ENCODE assay signal across 9 cellular contexts in the genomic region with DNA sequence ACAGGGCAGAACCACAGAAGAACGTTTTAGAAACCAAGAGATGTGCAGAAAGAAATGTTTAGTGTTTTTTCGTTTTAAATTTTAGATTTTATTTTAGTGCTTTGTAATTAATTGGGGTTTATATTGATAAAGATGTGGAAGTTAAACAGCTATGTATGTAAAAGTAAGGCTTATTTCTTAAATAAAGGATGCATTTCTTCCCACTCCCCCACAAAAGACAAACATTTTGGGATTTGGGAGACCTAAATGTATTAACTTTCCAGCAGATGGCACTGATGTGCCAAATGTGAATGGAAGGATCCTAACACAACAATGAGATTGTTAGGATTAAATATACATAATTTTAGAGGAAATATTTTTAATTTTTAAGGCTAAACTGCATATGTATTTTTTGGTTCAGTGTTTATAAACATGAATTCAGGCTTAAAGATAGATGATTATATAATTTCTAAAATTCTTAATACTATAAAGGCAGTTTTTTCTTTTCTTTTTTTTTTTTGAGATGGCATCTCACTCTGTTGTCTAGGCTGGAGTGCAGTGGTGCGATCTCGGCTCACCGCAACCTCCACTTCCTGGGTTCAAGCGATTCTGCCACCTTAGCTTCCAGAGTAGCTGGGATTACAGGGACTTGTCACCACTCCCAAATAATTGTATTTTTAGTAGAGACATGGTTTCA. TPM values are rescaled to one million over a fixed set of nuclear protein-coding genes. Genes with fewer than 3 reads are reported as not detected.
DNase-seq lines count a peak whose midpoint lies in the region; ATAC-seq, FAIRE-seq and TF ChIP-seq lines count a peak whose summit lies in the region.
"Had no signal": no experiment of that assay in that cellular context is flagged by ENCODE, and none has a peak within 500 bp of the region (broad histone marks: within the 10 kb centered on the region; RNA-seq: fewer than 3 reads in every experiment).

No MANE protein-coding gene starts in this region.

- TF ChIP-seq POLR2A in GM12891 (IDR thresholded peaks at IDR 0.05; ENCODE audit: low read depth, low read length): no peak

- ATAC-seq in HG02884 (IDR thresholded peaks at IDR 0.05; ENCODE audit: unreplicated experiment) (no peak), HG03108 (IDR thresholded peaks at IDR 0.05; ENCODE audit: unreplicated experiment) (no peak), GM19452 (IDR thresholded peaks at IDR 0.05; ENCODE audit: unreplicated experiment) (no peak)

- no peaks in the 10 kb centered on the region for H3K9me3 Mint-ChIP-seq in MCF 10A (ENCODE audit: unreplicated experiment)
- H3K9me3 Mint-ChIP-seq: naive B cell had no signal

- no TSS peak for BruUV-seq in MCF 10A (replicated peaks; lab: Mats Ljungman, UMichigan)

- POLR2A ChIA-PET in MCF 10A (lab: Yijun Ruan, JAX): interaction anchor here (1.2 to 2.3 kb wide), 2 partner anchors 8 to 12 kb away, joined by 5 to 18 read pairs; partner anchors contain the start of gene PFDN4

- TF ChIP-seq CTCF in MCF 10A (IDR thresholded peaks at IDR 0.05; ENCODE audit: unreplicated experiment): peak; percentile 57

- DNase-seq in G401 (ENCODE audit: low spot score) (peak; percentile 62), MV-4-11 (lab: John Stamatoyannopoulos, UW) (peak; percentile 34), MCF 10A (ENCODE audit: unreplicated experiment) (peak; percentile 65), myocyte (ENCODE audit: low read depth) (peak; percentile 65), GM12891 (ENCODE audit: insufficient read length, low spot score) (no peak)
- DNase-seq: naive B cell had no signal

- FAIRE-seq in GM12891 (lab: Jason Lieb, UNC): no peak

- peaks cover 47% of the 10 kb centered on the region for H3K36me3 Mint-ChIP-seq in MCF 10A (ENCODE audit: insufficient read depth, unreplicated experiment)

- intact Hi-C loops in MCF 10A (cut with micrococcal nuclease): loop anchor here (1.0 to 10.0 kb wide), 3 partner anchors 165 to 1955 kb away; no protein-coding TSS in a partner anchor

- H3K27me3 Mint-ChIP-seq in MCF 10A (ENCODE audit: insufficient read depth, unreplicated experiment): no peaks in the 10 kb centered on the region
- H3K27me3 Mint-ChIP-seq: naive B cell had no signal

- H3K4me3 Mint-ChIP-seq in MCF 10A (ENCODE audit: unreplicated experiment): no peak overlapping the region
- H3K4me3 Mint-ChIP-seq: naive B cell had no signal

- in situ Hi-C loops in G401 (cut with HindIII; ENCODE audit: low sequenced_read_pairs): no loop called here

- CTCF ChIA-PET in MCF 10A (lab: Yijun Ruan, JAX): interaction anchor here (0.6 to 13.6 kb wide), 30 partner anchors 9 to 460 kb away, joined by 3 to 339 read pairs (median 4); partner anchors contain the start of gene PFDN4

- H3K27ac Mint-ChIP-seq in MCF 10A (ENCODE audit: low read depth, unreplicated experiment): no peak overlapping the region
- H3K27ac Mint-ChIP-seq: naive B cell had no signal

- H3K4me1 Mint-ChIP-seq in MCF 10A (ENCODE audit: insufficient read depth, unreplicated experiment): peaks cover 10% of the 10 kb centered on the region
- H3K4me1 Mint-ChIP-seq: naive B cell had no signal

TF ChIP-seq in GM12891, 5 proteins besides CTCF, POLR2A, EP300 and RAD21:
- TF ChIP-seq POU2F2 (IDR thresholded peaks at IDR 0.05; ENCODE audit: low read depth, low read length): no peak
- no peak for TF ChIP-seq PAX5 (IDR thresholded peaks at IDR 0.05; ENCODE audit: insufficient read depth, low read length, severe bottlenecking)
- TF ChIP-seq POLR2AphosphoS5 (IDR thresholded peaks at IDR 0.05; ENCODE audit: low read depth, low read length): no peak
- TF ChIP-seq TAF1 (IDR thresholded peaks at IDR 0.05; ENCODE audit: low read depth, low read length): no peak
- TF ChIP-seq SPI1 (IDR thresholded peaks at IDR 0.05; ENCODE audit: low read depth, low read length): no peak

RNA-seq across cellular contexts. Expression of gene PFDN4, which starts 12.0 kb away (rescaled TPM):
- 182 and 257 TPM in 2 replicates for total RNA-seq in G401 (2014; rRNA removed; shearing (Covaris generic))
- 37.0 and 45.4 TPM in 2 replicates for total RNA-seq in MCF 10A (2022)
- 66.3 and 68.7 TPM in 2 replicates for total RNA-seq in myocyte
- polyA plus RNA-seq in myocyte (2012): 29.7 TPM
- polyA plus RNA-seq in GM12891 (2012; ENCODE audit: low read depth, missing spikeins): 73.5 TPM

RNA-seq across cellular contexts. Expression of gene CYP24A1, which starts 46.1 kb away (rescaled TPM):
- 0.27 TPM in 1 of 2 replicates, not detected in the other for total RNA-seq in G401 (2014; rRNA removed; shearing (Covaris generic))
- total RNA-seq in MCF 10A (2022) (0.28 and 0.34 TPM in 2 replicates), myocyte (0.10 and 0.35 TPM in 2 replicates)
- polyA plus RNA-seq in myocyte (2012): not detected
- polyA plus RNA-seq in GM12891 (2012; ENCODE audit: low read depth, missing spikeins): not detected
